In genomic region chr5:161686881-161687280, GRCh38 we compare ENCODE assay signal across 30 cellular contexts. TPM values are rescaled to one million over a fixed set of nuclear protein-coding genes. Genes with fewer than 3 reads are reported as not detected.
DNase-seq lines count a peak whose midpoint lies in the region; ATAC-seq lines count a peak whose summit lies in the region.
"Had no signal": no experiment of that assay in that cellular context is flagged by ENCODE, and none has a peak within 500 bp of the region (broad histone marks: within the 10 kb centered on the region; RNA-seq: fewer than 3 reads in every experiment).

No MANE protein-coding gene starts in this region.

- DNase-seq in G401 (ENCODE audit: low spot score) = peak; percentile 83
- peak; percentile 78 for DNase-seq in cerebellar cortex (ENCODE audit: low spot score)
- DNase-seq in cerebellum (ENCODE audit: low spot score) = peak; percentile 42
- no peak for DNase-seq in kidney glomerular epithelial cell (lab: John Stamatoyannopoulos, UW)
- no peak for DNase-seq in NCI-H1694 treated with DMSO at 0.1 percent for 48 hours (lab: John Stamatoyannopoulos, UW)
- DNase-seq: 8988T; ACHN; AML-193; BE2C; Caco-2; Calu3; CD4-positive, alpha-beta memory T cell; CD4-positive, alpha-beta T cell; CD4-positive, CD25-positive, alpha-beta regulatory T cell; CD8-positive, alpha-beta memory T cell; CD8-positive, alpha-beta T cell; COR-L47; DMS 273 treated with DMSO at 0.1 percent for 48 hours; DMS153; DMS53; DMS79; DMS79 treated with DMSO at 0.1 percent for 48 hours; DND-41; EL had no signal

- in situ Hi-C loops in G401 (cut with HindIII; ENCODE audit: low sequenced_read_pairs) = no loop called here

- no peak for ATAC-seq in GM18858 (IDR thresholded peaks at IDR 0.05; ENCODE audit: unreplicated experiment)
- ATAC-seq: A549; CD8-positive, alpha-beta T cell had no signal

RNA-seq across cellular contexts. Expression of gene GABRA6, which starts 1.4 kb away (rescaled TPM):
- total RNA-seq in G401 (2014; rRNA removed; shearing (Covaris generic)) = not detected in 2 replicates
- total RNA-seq in cerebellum = 4.4 TPM
- total RNA-seq: A172; A673; B cell; Caco-2; Calu3; CD4-positive, alpha-beta memory T cell; CD4-positive, alpha-beta T cell; CD4-positive, CD25-positive, alpha-beta regulatory T cell; CD8-positive, alpha-beta memory T cell; CD8-positive, alpha-beta T cell; Daoy had no signal

Comparison
In these comparisons a context has a peak if more than half of its experiments do, and no peak if none do; other contexts are left out.
1. DNase-seq: peak in G401 (single experiment), cerebellar cortex (single experiment) and cerebellum (single experiment); none in kidney glomerular epithelial cell (single experiment) and NCI-H1694 treated with DMSO at 0.1 percent for 48 hours (single experiment).